ENCODE assay signal across 25 cellular contexts in genomic region chr1:3155056-3155805, GRCh38.
A peak's percentile ranks its signal among the peaks of the same experiment; 100 is the strongest.
DNase-seq lines count a peak whose midpoint lies in the region; ATAC-seq and TF ChIP-seq lines count a peak whose summit lies in the region.
"Had no signal": no experiment of that assay in that cellular context is flagged by ENCODE, and none has a peak within 500 bp of the region (broad histone marks: within the 10 kb centered on the region; RNA-seq: fewer than 3 reads in every experiment).

No MANE protein-coding gene starts in this region.

- no peak overlapping the region for H2AFZ ChIP-seq in hepatocyte
- H2AFZ ChIP-seq: PC-9 had no signal

- CTCF ChIA-PET in Calu3 (lab: Charles Lee): no interaction called here

- H3K9me2 ChIP-seq in hepatocyte (replicated peaks; ENCODE audit: insufficient read depth): no peaks in the 10 kb centered on the region

- H3K36me3 Mint-ChIP-seq in endodermal cell (ENCODE audit: low read depth) (no peaks in the 10 kb centered on the region), progenitor cell of endocrine pancreas (ENCODE audit: insufficient read depth) (peaks cover 3% of the 10 kb centered on the region), Calu3 (ENCODE audit: insufficient read depth, unreplicated experiment) (no peaks in the 10 kb centered on the region)
- H3K36me3 Mint-ChIP-seq: CD4-positive, CD25-positive, alpha-beta regulatory T cell had no signal

- peaks cover 83% of the 10 kb centered on the region for H3K4me1 ChIP-seq in BLaER1
- H3K4me1 ChIP-seq in endodermal cell (ENCODE audit: control insufficient read depth, insufficient read depth, low read length): no peaks in the 10 kb centered on the region
- no peaks in the 10 kb centered on the region for H3K4me1 ChIP-seq in hepatocyte (ENCODE audit: insufficient read depth)
- H3K4me1 ChIP-seq: HAP-1 had no signal

- H3K4me3 Mint-ChIP-seq in endodermal cell (no peak overlapping the region), progenitor cell of endocrine pancreas (ENCODE audit: low read depth) (no peak overlapping the region), Calu3 (ENCODE audit: low read depth, unreplicated experiment) (no peak overlapping the region)
- H3K4me3 Mint-ChIP-seq: CD4-positive, CD25-positive, alpha-beta regulatory T cell; HFFc6 had no signal

- H3K4me1 Mint-ChIP-seq in endodermal cell (no peaks in the 10 kb centered on the region), progenitor cell of endocrine pancreas (ENCODE audit: low read depth) (peaks cover 15% of the 10 kb centered on the region), Calu3 (ENCODE audit: low read depth, unreplicated experiment) (no peaks in the 10 kb centered on the region)
- H3K4me1 Mint-ChIP-seq: CD4-positive, CD25-positive, alpha-beta regulatory T cell had no signal

- H3K4me2 ChIP-seq in BLaER1: 0 out of 2 replicates have a peak overlapping the region, but pooled peaks have one; percentile 7
- no peak overlapping the region for H3K4me2 ChIP-seq in hepatocyte
- H3K4me2 ChIP-seq: PC-9 had no signal

- H3K27ac Mint-ChIP-seq in endodermal cell (no peak overlapping the region), progenitor cell of endocrine pancreas (peak overlapping the region; percentile 59), Calu3 (ENCODE audit: unreplicated experiment) (no peak overlapping the region)
- H3K27ac Mint-ChIP-seq: CD4-positive, CD25-positive, alpha-beta regulatory T cell; HFFc6 had no signal

- no peak for ATAC-seq in Right ventricle myocardium inferior

- WGBS in endodermal cell (ENCODE audit: insufficient coverage in 1 of 2, insufficient read length in 1 of 2), 2 experiments: 95 to 96% methylated on average over 23 to 39 of the region's 39 CpGs
- 86% methylated on average over 39 of the region's 39 CpGs for WGBS in hepatocyte (ENCODE audit: low lambda C conversion rate, missing lambda C conversion rate)

- H3K9me3 Mint-ChIP-seq in endodermal cell (no peaks in the 10 kb centered on the region), progenitor cell of endocrine pancreas (ENCODE audit: low read depth) (no peaks in the 10 kb centered on the region), Calu3 (ENCODE audit: low read depth, unreplicated experiment) (no peaks in the 10 kb centered on the region)

- peak; percentile 68 for DNase-seq in astrocyte of the hippocampus (ENCODE audit: low read depth, low spot score)
- DNase-seq in endodermal cell: no peak
- no peak for DNase-seq in progenitor cell of endocrine pancreas (ENCODE audit: low spot score, unreplicated experiment)
- no peak for DNase-seq in RPMI8226
- DNase-seq in hepatocyte (ENCODE audit: low spot score): no peak
- DNase-seq in Right ventricle myocardium inferior (ENCODE audit: missing footprints): no peak
- no peak for DNase-seq in Calu3
- DNase-seq: 8988T; ACHN; CD4-positive, CD25-positive, alpha-beta regulatory T cell; GOT3; HFFc6; KBM-7; MV-4-11; NCI-H1105; NCI-H1436 treated with DMSO at 0.1 percent for 48 hours; NCI-H1930; NCI-H446 treated with DMSO at 0.1 percent for 48 hours; NCI-H526; NCI-H82; NK-92 treated with Interleukin-12 subunit alpha and Interleukin-12 subunit beta, amount 100 ng/mL, for 24 hours; PC-9; SHP77 had no signal

- intact Hi-C loops in Right ventricle myocardium inferior (cut with DNase I) (no loop called here), Calu3 (cut with micrococcal nuclease; ENCODE audit: unreplicated experiment) (no loop called here)

- TF ChIP-seq CTCF in endodermal cell (conservative IDR thresholded peaks at IDR 0.05): no peak
- TF ChIP-seq CTCF in progenitor cell of endocrine pancreas (IDR thresholded peaks at IDR 0.05; ENCODE audit: unreplicated experiment): no peak
- no peak for TF ChIP-seq CTCF in hepatocyte (IDR thresholded peaks at IDR 0.05; ENCODE audit: poor library complexity)
- no peak for TF ChIP-seq CTCF in Calu3 (IDR thresholded peaks at IDR 0.05; ENCODE audit: unreplicated experiment)

- no TSS peak for BruUV-seq in Calu3 (replicated peaks; lab: Mats Ljungman, UMichigan)

- H3K9me3 ChIP-seq in BLaER1: no peaks in the 10 kb centered on the region
- H3K9me3 ChIP-seq in endodermal cell (ENCODE audit: control insufficient read depth, low read length): no peaks in the 10 kb centered on the region
- H3K9me3 ChIP-seq in hepatocyte (ENCODE audit: low read depth): no peaks in the 10 kb centered on the region
- H3K9me3 ChIP-seq: HAP-1 had no signal

- no peaks in the 10 kb centered on the region for H3K79me2 ChIP-seq in hepatocyte

- no peaks in the 10 kb centered on the region for H3K36me3 ChIP-seq in BLaER1
- no peaks in the 10 kb centered on the region for H3K36me3 ChIP-seq in endodermal cell (ENCODE audit: control insufficient read depth, insufficient read depth, low read length)
- no peaks in the 10 kb centered on the region for H3K36me3 ChIP-seq in hepatocyte (replicated peaks; ENCODE audit: insufficient read depth, low read depth)
- H3K36me3 ChIP-seq: HAP-1 had no signal

- no peak overlapping the region for H3K4me3 ChIP-seq in BLaER1
- no peak overlapping the region for H3K4me3 ChIP-seq in endodermal cell (ENCODE audit: low read length)
- no peak overlapping the region for H3K4me3 ChIP-seq in hepatocyte
- H3K4me3 ChIP-seq: HAP-1, PC-9 had no signal

- no peaks in the 10 kb centered on the region for H3K27me3 Mint-ChIP-seq in endodermal cell (ENCODE audit: insufficient read depth)
- no peaks in the 10 kb centered on the region for H3K27me3 Mint-ChIP-seq in progenitor cell of endocrine pancreas
- H3K27me3 Mint-ChIP-seq in Calu3 (ENCODE audit: unreplicated experiment): peaks cover 30% of the 10 kb centered on the region

- H3K27ac ChIP-seq in BLaER1: no peak overlapping the region
- peak overlapping the region; percentile 24 for H3K27ac ChIP-seq in endodermal cell (ENCODE audit: low read depth, low read length)
- no peak overlapping the region for H3K27ac ChIP-seq in hepatocyte
- H3K27ac ChIP-seq: PC-9 had no signal

- H3K9ac ChIP-seq in BLaER1 (no peak overlapping the region), endodermal cell (ENCODE audit: extremely low read depth, low read length, poor library complexity, severe bottlenecking) (no peak overlapping the region)

- H3K27me3 ChIP-seq in BLaER1 (peaks cover 78% of the 10 kb centered on the region), endodermal cell (ENCODE audit: control insufficient read depth, insufficient read depth, low read length, poor library complexity, severe bottlenecking) (no peaks in the 10 kb centered on the region), hepatocyte (no peaks in the 10 kb centered on the region)

- H4K20me1 ChIP-seq in BLaER1: peaks cover 16% of the 10 kb centered on the region; the same call in 1 of the 2 replicates
- H4K20me1 ChIP-seq in hepatocyte (ENCODE audit: insufficient read depth, poor library complexity, severe bottlenecking): no peaks in the 10 kb centered on the region
